Comparison of ENCODE assay signal across 1 cellular context in the genomic region with DNA sequence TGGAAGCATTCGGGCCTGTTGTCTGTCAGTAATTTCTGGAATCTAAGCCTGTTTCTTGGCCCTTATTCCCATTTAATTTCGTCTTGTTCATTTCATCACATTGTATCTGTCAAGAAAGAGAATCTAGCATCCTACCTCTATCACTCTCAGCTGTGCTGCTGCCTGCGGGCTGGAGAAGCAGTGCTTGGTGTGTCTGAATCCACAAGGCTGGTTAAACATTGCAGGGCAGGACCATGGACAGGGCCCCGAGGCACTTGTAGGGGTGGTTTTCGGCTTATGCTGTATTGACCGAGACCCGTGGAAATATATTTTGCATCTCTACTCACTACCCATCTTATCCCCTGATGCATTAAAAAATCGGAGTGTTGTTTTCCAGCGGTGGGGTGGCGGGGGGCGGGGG.
TF ChIP-seq lines count a peak whose summit lies in the region.

No MANE protein-coding gene starts in this region.

TF ChIP-seq in GM12878, 131 proteins besides CTCF, POLR2A, EP300 and RAD21:
- TF ChIP-seq, protein P1, sequence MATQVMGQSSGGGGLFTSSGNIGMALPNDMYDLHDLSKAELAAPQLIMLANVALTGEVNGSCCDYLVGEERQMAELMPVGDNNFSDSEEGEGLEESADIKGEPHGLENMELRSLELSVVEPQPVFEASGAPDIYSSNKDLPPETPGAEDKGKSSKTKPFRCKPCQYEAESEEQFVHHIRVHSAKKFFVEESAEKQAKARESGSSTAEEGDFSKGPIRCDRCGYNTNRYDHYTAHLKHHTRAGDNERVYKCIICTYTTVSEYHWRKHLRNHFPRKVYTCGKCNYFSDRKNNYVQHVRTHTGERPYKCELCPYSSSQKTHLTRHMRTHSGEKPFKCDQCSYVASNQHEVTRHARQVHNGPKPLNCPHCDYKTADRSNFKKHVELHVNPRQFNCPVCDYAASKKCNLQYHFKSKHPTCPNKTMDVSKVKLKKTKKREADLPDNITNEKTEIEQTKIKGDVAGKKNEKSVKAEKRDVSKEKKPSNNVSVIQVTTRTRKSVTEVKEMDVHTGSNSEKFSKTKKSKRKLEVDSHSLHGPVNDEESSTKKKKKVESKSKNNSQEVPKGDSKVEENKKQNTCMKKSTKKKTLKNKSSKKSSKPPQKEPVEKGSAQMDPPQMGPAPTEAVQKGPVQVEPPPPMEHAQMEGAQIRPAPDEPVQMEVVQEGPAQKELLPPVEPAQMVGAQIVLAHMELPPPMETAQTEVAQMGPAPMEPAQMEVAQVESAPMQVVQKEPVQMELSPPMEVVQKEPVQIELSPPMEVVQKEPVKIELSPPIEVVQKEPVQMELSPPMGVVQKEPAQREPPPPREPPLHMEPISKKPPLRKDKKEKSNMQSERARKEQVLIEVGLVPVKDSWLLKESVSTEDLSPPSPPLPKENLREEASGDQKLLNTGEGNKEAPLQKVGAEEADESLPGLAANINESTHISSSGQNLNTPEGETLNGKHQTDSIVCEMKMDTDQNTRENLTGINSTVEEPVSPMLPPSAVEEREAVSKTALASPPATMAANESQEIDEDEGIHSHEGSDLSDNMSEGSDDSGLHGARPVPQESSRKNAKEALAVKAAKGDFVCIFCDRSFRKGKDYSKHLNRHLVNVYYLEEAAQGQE (IDR thresholded peaks at IDR 0.05; ENCODE audit: low read depth, low read length): peak; percentile 97
- TF ChIP-seq CBX3 (IDR thresholded peaks at IDR 0.05; ENCODE audit: borderline replicate concordance, low read depth): no peak
TF ChIP-seq in GM12878: peak in this region for 1.
